In genomic region chr19:7013678-7014077, GRCh38 we compare ENCODE assay signal across 9 cellular contexts. TPM values are rescaled to one million over a fixed set of nuclear protein-coding genes. Genes with fewer than 3 reads are reported as not detected.
DNase-seq lines count a peak whose midpoint lies in the region; ATAC-seq and TF ChIP-seq lines count a peak whose summit lies in the region.
"Had no signal": no experiment of that assay in that cellular context is flagged by ENCODE, and none has a peak within 500 bp of the region (broad histone marks: within the 10 kb centered on the region; RNA-seq: fewer than 3 reads in every experiment).

No MANE protein-coding gene starts in this region.

- no peaks in the 10 kb centered on the region for H3K27me3 ChIP-seq in RWPE2 (ENCODE audit: insufficient read depth, poor library complexity, severe bottlenecking)
- H3K27me3 ChIP-seq: ascending aorta had no signal

- ATAC-seq in RWPE2 (ENCODE audit: low read depth) (peak; percentile 57), HG03175 (IDR thresholded peaks at IDR 0.05; ENCODE audit: unreplicated experiment) (no peak)

- no peak overlapping the region for H3K4me3 ChIP-seq in RWPE2 (ENCODE audit: severe bottlenecking)
- H3K4me3 ChIP-seq: ascending aorta had no signal

- H3K36me3 ChIP-seq in RWPE2 (ENCODE audit: low read depth) = no peaks in the 10 kb centered on the region
- H3K36me3 ChIP-seq: ascending aorta had no signal

- H3K4me1 ChIP-seq in RWPE2 (ENCODE audit: insufficient read depth, poor library complexity, severe bottlenecking) = no peaks in the 10 kb centered on the region
- H3K4me1 ChIP-seq: ascending aorta had no signal

- H3K9me3 ChIP-seq in RWPE2 (ENCODE audit: severe bottlenecking) = no peaks in the 10 kb centered on the region
- H3K9me3 ChIP-seq: ascending aorta had no signal

- H3K27ac ChIP-seq in RWPE2 (ENCODE audit: poor library complexity, severe bottlenecking) = no peak overlapping the region
- H3K27ac ChIP-seq: ascending aorta had no signal

- DNase-seq in H4 (ENCODE audit: low spot score) = peak; percentile 68
- no peak for DNase-seq in RWPE2 (ENCODE audit: low spot score)
- peak; percentile 80 for DNase-seq in iris pigment epithelial cell (ENCODE audit: low read depth)
- DNase-seq in activated CD4-positive, CD25-positive, alpha-beta regulatory T cell treated with anti-CD3 and anti-CD28 coated beads, Interleukin-2, amount 50 U/mL, for 72 hours = no peak
- no peak for DNase-seq in NCI-H345 treated with DMSO at 0.1 percent for 48 hours (lab: John Stamatoyannopoulos, UW; ENCODE audit: unreplicated experiment)
- DNase-seq: MM.1S had no signal

- no peak for TF ChIP-seq CTCF in RWPE2 (IDR thresholded peaks at IDR 0.05; ENCODE audit: poor library complexity, severe bottlenecking)

RNA-seq across cellular contexts. Expression of gene MBD3L2B, which starts 7.6 kb away (rescaled TPM):
- total RNA-seq in H4 (2014; rRNA removed; shearing (Covaris generic)) = not detected in 2 replicates
- total RNA-seq: ascending aorta, subcutaneous adipose tissue had no signal

RNA-seq across cellular contexts. Expression of gene MBD3L5, which starts 16.7 kb away (rescaled TPM):
- total RNA-seq in H4 (2014; rRNA removed; shearing (Covaris generic)) = not detected in 2 replicates
- total RNA-seq: ascending aorta, subcutaneous adipose tissue had no signal

RNA-seq across cellular contexts. Expression of gene MBD3L4, which starts 26.3 kb away (rescaled TPM):
- not detected in 2 replicates for total RNA-seq in H4 (2014; rRNA removed; shearing (Covaris generic))
- total RNA-seq: ascending aorta, subcutaneous adipose tissue had no signal

RNA-seq across cellular contexts. Expression of gene MBD3L2, which starts 35.4 kb away (rescaled TPM):
- total RNA-seq in H4 (2014; rRNA removed; shearing (Covaris generic)) = not detected in 2 replicates
- total RNA-seq: ascending aorta, subcutaneous adipose tissue had no signal

RNA-seq across cellular contexts. Expression of gene MBD3L3, which starts 44.8 kb away (rescaled TPM):
- not detected in 2 replicates for total RNA-seq in H4 (2014; rRNA removed; shearing (Covaris generic))
- total RNA-seq: ascending aorta, subcutaneous adipose tissue had no signal

Comparison
In these comparisons a context has a peak if more than half of its experiments do, and no peak if none do; other contexts are left out.
1. DNase-seq: peak in H4 (single experiment) and iris pigment epithelial cell (single experiment); none in RWPE2 (single experiment), activated CD4-positive, CD25-positive, alpha-beta regulatory T cell treated with anti-CD3 and anti-CD28 coated beads, Interleukin-2, amount 50 U/mL, for 72 hours (single experiment) and NCI-H345 treated with DMSO at 0.1 percent for 48 hours (single experiment).